Comparison of ENCODE assay signal across 1 cellular context in the genomic region with DNA sequence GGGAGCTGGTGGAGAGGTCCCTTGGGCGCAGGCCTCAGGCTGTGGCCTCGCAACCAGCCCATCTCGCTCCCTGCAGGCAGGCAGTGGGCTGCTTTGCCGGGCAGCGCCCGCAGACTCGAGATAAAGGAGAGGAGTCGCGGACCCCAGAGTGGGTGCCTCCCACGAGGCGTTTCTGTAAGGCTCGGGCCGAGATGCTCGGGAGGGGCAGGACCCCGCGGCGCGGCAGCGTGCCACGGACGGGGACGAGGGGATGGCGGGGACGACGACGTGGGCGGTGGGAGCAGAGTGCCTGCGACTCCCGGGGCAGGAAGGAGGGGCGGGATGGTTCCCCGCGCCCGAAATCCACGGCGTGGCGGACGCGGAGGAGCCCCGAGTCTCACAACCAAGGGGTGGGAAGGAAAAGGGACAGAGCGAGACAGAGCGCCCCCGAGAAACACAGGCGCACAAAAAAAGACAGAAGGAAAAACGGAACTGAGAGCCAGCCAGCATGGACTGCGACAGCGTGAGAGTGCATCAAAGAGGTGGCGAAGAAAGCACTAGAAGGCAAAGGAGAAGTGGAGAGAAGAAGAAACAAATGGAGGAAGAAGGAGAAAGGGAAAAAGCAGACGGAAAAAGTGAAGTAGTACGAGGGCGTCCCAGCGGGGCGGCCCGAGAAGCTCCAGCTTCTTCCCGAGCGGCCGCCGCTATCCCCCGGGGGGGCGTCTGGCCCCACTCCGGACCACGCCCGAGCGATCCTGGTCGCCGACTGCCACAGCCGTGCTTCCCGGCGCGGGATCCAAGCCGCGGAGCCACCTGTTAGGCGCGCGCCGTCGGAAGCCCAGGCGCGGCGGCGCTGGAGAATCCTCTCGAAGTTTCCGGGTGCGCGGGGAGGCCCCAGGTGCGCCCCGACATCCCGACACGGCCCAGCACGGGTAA.
TF ChIP-seq lines count a peak whose summit lies in the region.

No MANE protein-coding gene starts in this region.

TF ChIP-seq in IMR-90, 13 proteins besides CTCF, POLR2A, EP300 and RAD21:
- no peak for TF ChIP-seq MXI1 (IDR thresholded peaks at IDR 0.05; ENCODE audit: borderline replicate concordance, low read depth, low read length)
- no peak for TF ChIP-seq SMC3 (IDR thresholded peaks at IDR 0.05; ENCODE audit: low read depth, low read length)
- no peak for TF ChIP-seq BHLHE40 (IDR thresholded peaks at IDR 0.05; ENCODE audit: low read depth, low read length)
- TF ChIP-seq NFE2L2 (IDR thresholded peaks at IDR 0.05; ENCODE audit: low read depth, low read length) = no peak
